Comparison of ENCODE assay signal across 20 cellular contexts in genomic region chr3:18363367-18363766, GRCh38.
"Had no signal": no experiment of that assay in that cellular context is flagged by ENCODE, and none has a peak within 500 bp of the region (broad histone marks: within the 10 kb centered on the region; RNA-seq: fewer than 3 reads in every experiment).

No MANE protein-coding gene starts in this region.

- H3K27me3 Mint-ChIP-seq: progenitor cell of endocrine pancreas had no signal

- H3K9me3 Mint-ChIP-seq: memory B cell; nephron; stimulated activated memory B cell treated with anti-CD40 and anti-IgM and Interleukin-4, amounts not matched to agents 10 μg/mL and 1 μg/mL and 100 μg/mL, for 72 hours had no signal

- DNase-seq: activated CD4-positive, alpha-beta T cell treated with anti-CD3 and anti-CD28 coated beads for 4 hours; activated CD8-positive, alpha-beta memory T cell treated with anti-CD3 and anti-CD28 coated beads, Interleukin-2, amount 50 U/mL, for 48 hours; activated effector memory CD4-positive, alpha-beta T cell treated with anti-CD3 and anti-CD28 coated beads, Interleukin-2, amount 50 U/mL, for 16 hours; body of pancreas; central memory CD4-positive, alpha-beta T cell; effector CD4-positive, alpha-beta T cell; foreskin melanocyte; heart right ventricle; islet precursor cell; left lung; occipital lobe; right cardiac atrium; SJCRH30; SW 1271; T1000; trophoblast cell had no signal

- H3K27ac Mint-ChIP-seq: memory B cell; nephron; progenitor cell of endocrine pancreas; stimulated activated memory B cell treated with anti-CD40 and anti-IgM and Interleukin-4, amounts not matched to agents 10 μg/mL and 1 μg/mL and 100 μg/mL, for 72 hours had no signal

- H3K4me3 Mint-ChIP-seq: memory B cell; nephron; stimulated activated memory B cell treated with anti-CD40 and anti-IgM and Interleukin-4, amounts not matched to agents 10 μg/mL and 1 μg/mL and 100 μg/mL, for 72 hours had no signal

- ATAC-seq: body of pancreas; heart right ventricle; left lung; right cardiac atrium; stimulated activated memory B cell treated with anti-CD40 and anti-IgM and Interleukin-4, amounts not matched to agents 10 μg/mL and 1 μg/mL and 100 μg/mL, for 72 hours had no signal

- H3K4me1 Mint-ChIP-seq: memory B cell; nephron; stimulated activated memory B cell treated with anti-CD40 and anti-IgM and Interleukin-4, amounts not matched to agents 10 μg/mL and 1 μg/mL and 100 μg/mL, for 72 hours had no signal
